In the genomic region with DNA sequence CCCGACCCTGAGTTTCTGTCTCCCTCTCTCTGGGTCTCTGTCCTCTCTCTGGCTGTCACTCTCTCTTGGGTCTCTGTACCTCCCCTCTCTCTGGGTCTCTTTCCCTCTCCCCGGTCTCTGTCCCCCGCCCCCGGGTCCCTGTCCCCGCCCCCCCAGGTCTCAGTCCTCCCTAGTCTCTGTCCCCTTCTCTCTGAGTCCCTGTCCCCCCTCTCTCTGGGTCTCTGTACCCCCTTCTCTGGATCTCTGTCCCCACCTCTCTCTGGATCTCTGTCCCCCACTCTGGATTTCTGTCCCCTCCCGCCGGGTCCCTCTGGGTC, we compare ENCODE assay signal across 9 cellular contexts. TPM values are rescaled to one million over a fixed set of nuclear protein-coding genes. Genes with fewer than 3 reads are reported as not detected.
DNase-seq lines count a peak whose midpoint lies in the region; ATAC-seq and TF ChIP-seq lines count a peak whose summit lies in the region.
"Had no signal": no experiment of that assay in that cellular context is flagged by ENCODE, and none has a peak within 500 bp of the region (broad histone marks: within the 10 kb centered on the region; RNA-seq: fewer than 3 reads in every experiment).

No MANE protein-coding gene starts in this region.

- intact Hi-C loops in OCI-LY7 (cut with micrococcal nuclease; ENCODE audit: unreplicated experiment) (no loop called here), prostate gland (cut with DNase I) (loop anchor here (10.0 kb wide), 1 partner anchor 318 kb away; the partner anchor contains the start of gene CA11)

- DNase-seq in COLO668 (lab: John Stamatoyannopoulos, UW; ENCODE audit: unreplicated experiment) (peak; percentile 10), OCI-LY7 (ENCODE audit: low spot score) (no peak), endothelial cell (ENCODE audit: low spot score) (no peak), prostate gland (ENCODE audit: low spot score) (no peak), hepatic stellate cell (ENCODE audit: low spot score) (no peak), NCI-H345 treated with DMSO at 0.1 percent for 48 hours (lab: John Stamatoyannopoulos, UW; ENCODE audit: unreplicated experiment) (no peak)

- H3K4me1 Mint-ChIP-seq in endothelial cell (ENCODE audit: unreplicated experiment): peaks cover 51% of the 10 kb centered on the region

- H3K4me3 Mint-ChIP-seq in endothelial cell (ENCODE audit: unreplicated experiment): no peak overlapping the region

- POLR2A ChIA-PET in OCI-LY7 (lab: Charles Lee): interaction anchor here (0.6 kb wide), 1 partner anchor 70 kb away, joined by 3 read pairs; no protein-coding TSS in a partner anchor

- TF ChIP-seq POLR2A in prostate gland (IDR thresholded peaks at IDR 0.05): no peak

- peak overlapping the region; percentile 54 for H3K27ac ChIP-seq in OCI-LY7 (ENCODE audit: low read depth, low read length, poor library complexity, severe bottlenecking)
- peak overlapping the region; percentile 22 to 93 for H3K27ac ChIP-seq in prostate gland

- H3K4me1 ChIP-seq in OCI-LY7 (ENCODE audit: insufficient read depth, low read length, poor library complexity, severe bottlenecking) (peaks cover 46% of the 10 kb centered on the region), prostate gland (replicated peaks) (peaks cover 7% of the 10 kb centered on the region)

- CTCF ChIA-PET in OCI-LY7 (lab: Charles Lee; ENCODE audit: unreplicated experiment): interaction anchor here (0.5 to 1.2 kb wide), 2 partner anchors 31 to 77 kb away, joined by 4 to 5 read pairs; partner anchors contain the start of gene RUVBL2

- peak overlapping the region; percentile 94 for H3K4me2 ChIP-seq in OCI-LY7 (ENCODE audit: low read length)

- WGBS in prostate gland: 58% methylated on average over 7 of the region's 7 CpGs

- no peaks in the 10 kb centered on the region for H3K9me2 ChIP-seq in OCI-LY7 (ENCODE audit: insufficient read depth, low read length)

- no TSS peak for BruUV-seq in OCI-LY7 (replicated peaks; lab: Mats Ljungman, UMichigan)

- peaks cover 23% of the 10 kb centered on the region for H3K27me3 Mint-ChIP-seq in endothelial cell (ENCODE audit: unreplicated experiment)

- H3K79me2 ChIP-seq in OCI-LY7 (ENCODE audit: insufficient read depth, low read depth, low read length): peaks cover 17% of the 10 kb centered on the region; the same call in 1 of the 2 replicates

- no peak for TF ChIP-seq CTCF in OCI-LY7 (conservative IDR thresholded peaks at IDR 0.05; ENCODE audit: low read length)
- no peak for TF ChIP-seq CTCF in endothelial cell (IDR thresholded peaks at IDR 0.05; ENCODE audit: unreplicated experiment)
- no peak for TF ChIP-seq CTCF in prostate gland (IDR thresholded peaks at IDR 0.05)

- H3K27ac Mint-ChIP-seq in endothelial cell (ENCODE audit: unreplicated experiment): peak overlapping the region; percentile 95

- no peaks in the 10 kb centered on the region for H3K27me3 ChIP-seq in prostate gland (replicated peaks; ENCODE audit: insufficient read depth)

- ATAC-seq in HG03571 (IDR thresholded peaks at IDR 0.05; ENCODE audit: unreplicated experiment) (no peak), GM18867 (IDR thresholded peaks at IDR 0.05; ENCODE audit: unreplicated experiment) (no peak)

- no peaks in the 10 kb centered on the region for H4K20me1 ChIP-seq in OCI-LY7 (ENCODE audit: insufficient read depth, low read length)

- peaks cover 24% of the 10 kb centered on the region for H3K36me3 Mint-ChIP-seq in endothelial cell (ENCODE audit: low read depth, unreplicated experiment)

- H2AFZ ChIP-seq in OCI-LY7 (ENCODE audit: low read length): no peak overlapping the region

- H3K9me3 ChIP-seq in OCI-LY7 (ENCODE audit: low read length) (no peaks in the 10 kb centered on the region), prostate gland (no peaks in the 10 kb centered on the region)

- no peaks in the 10 kb centered on the region for H3K9me3 Mint-ChIP-seq in endothelial cell (ENCODE audit: unreplicated experiment)

- peaks cover 26% of the 10 kb centered on the region for H3K36me3 ChIP-seq in OCI-LY7 (ENCODE audit: insufficient read depth, low read length)
- H3K36me3 ChIP-seq in prostate gland: no peaks in the 10 kb centered on the region

- H3K4me3 ChIP-seq in OCI-LY7 (ENCODE audit: low read depth, low read length, poor library complexity, severe bottlenecking) (peak overlapping the region; percentile 73), prostate gland (no peak overlapping the region)

RNA-seq across cellular contexts. Expression of gene FTL, which starts 2.3 kb away (rescaled TPM):
- 562 and 602 TPM in 2 replicates for total RNA-seq in OCI-LY7 (2014; rRNA removed; shearing (Covaris generic))
- total RNA-seq in OCI-LY7 (2022): 438 and 467 TPM in 2 replicates
- 1,109 TPM for total RNA-seq in endothelial cell (ENCODE audit: unreplicated experiment)
- total RNA-seq in prostate gland: 1,000 to 10,000 TPM; 1,764 to 2,124 TPM

RNA-seq across cellular contexts. Expression of gene BAX, which starts 8.1 kb away (rescaled TPM):
- total RNA-seq in OCI-LY7 (2014; rRNA removed; shearing (Covaris generic)): 94.9 and 95.2 TPM in 2 replicates
- total RNA-seq in OCI-LY7 (2022): 83.9 and 93.7 TPM in 2 replicates
- 286 TPM for total RNA-seq in endothelial cell (ENCODE audit: unreplicated experiment)
- total RNA-seq in prostate gland: 10 to 100 TPM; 52.1 to 62.3 TPM

RNA-seq across cellular contexts. Expression of gene DHDH, which starts 29.3 kb away (rescaled TPM):
- not detected in 2 replicates for total RNA-seq in OCI-LY7 (2014; rRNA removed; shearing (Covaris generic))
- 0.53 TPM in 1 of 2 replicates, not detected in the other for total RNA-seq in OCI-LY7 (2022)
- 1.0 TPM for total RNA-seq in endothelial cell (ENCODE audit: unreplicated experiment)
- 10 to 100 TPM in 1 of 2 donors, 1 to 10 TPM in 1; 4.6 to 12.6 TPM for total RNA-seq in prostate gland
- total RNA-seq: LHCN-M2 had no signal

RNA-seq across cellular contexts. Expression of gene GYS1, which starts 30.3 kb away (rescaled TPM):
- 12.5 and 20.0 TPM in 2 replicates for total RNA-seq in OCI-LY7 (2014; rRNA removed; shearing (Covaris generic))
- total RNA-seq in OCI-LY7 (2022) (28.9 and 29.9 TPM in 2 replicates), endothelial cell (ENCODE audit: unreplicated experiment) (45.7 TPM), prostate gland (10 to 100 TPM; 47.3 to 52.0 TPM)

RNA-seq across cellular contexts. Expression of gene RUVBL2, which starts 30.9 kb away (rescaled TPM):
- 265 and 272 TPM in 2 replicates for total RNA-seq in OCI-LY7 (2014; rRNA removed; shearing (Covaris generic))
- 125 and 146 TPM in 2 replicates for total RNA-seq in OCI-LY7 (2022)
- total RNA-seq in endothelial cell (ENCODE audit: unreplicated experiment): 80.6 TPM
- 100 to 1,000 TPM; 110 to 126 TPM for total RNA-seq in prostate gland
